In genomic region chr22:19052941-19053551, GRCh38 we compare ENCODE assay signal across 18 cellular contexts.
"Had no signal": no experiment of that assay in that cellular context is flagged by ENCODE, and none has a peak within 500 bp of the region (broad histone marks: within the 10 kb centered on the region; RNA-seq: fewer than 3 reads in every experiment).

No MANE protein-coding gene starts in this region.

- H3K9me3 Mint-ChIP-seq: activated B cell treated with CpG ODN at 0.5 μM for 24 hours; activated CD4-positive, alpha-beta T cell treated with anti-CD3 and anti-CD28 coated beads, Interleukin-2, amount 10 ng/mL, durations not matched to agents 7 days and 5 days; endodermal cell; naive thymus-derived CD8-positive, alpha-beta T cell had no signal

- H3K4me1 ChIP-seq: body of pancreas had no signal

- H3K4me3 ChIP-seq: body of pancreas, mucosa of descending colon, upper lobe of left lung had no signal

- H3K9me3 ChIP-seq: body of pancreas, mucosa of descending colon, upper lobe of left lung had no signal

- H3K27ac ChIP-seq: body of pancreas, upper lobe of left lung had no signal

- DNase-seq: activated B cell treated with CpG ODN at 0.5 μM for 24 hours; activated CD4-positive, alpha-beta T cell treated with anti-CD3 and anti-CD28 coated beads, Interleukin-2, amount 10 ng/mL, durations not matched to agents 7 days and 5 days; activated gamma-delta T cell treated with Interleukin-2 at 50 U/mL for 16 hours; amniotic stem cell; body of pancreas; cerebellar nuclear complex; dermis blood vessel endothelial cell; endodermal cell; erythroblast; hypothalamus; mucosa of descending colon; naive thymus-derived CD8-positive, alpha-beta T cell; SHP77; substantia nigra; T-helper 2 cell had no signal

- FAIRE-seq: TTC549 had no signal

- ATAC-seq: body of pancreas; mucosa of descending colon; naive thymus-derived CD8-positive, alpha-beta T cell; SK-N-SH treated with all-trans-retinoic acid at 6 μM for 48 hours had no signal

- H3K27me3 ChIP-seq: body of pancreas, upper lobe of left lung had no signal

- H3K27ac Mint-ChIP-seq: activated B cell treated with CpG ODN at 0.5 μM for 24 hours; activated CD4-positive, alpha-beta T cell treated with anti-CD3 and anti-CD28 coated beads, Interleukin-2, amount 10 ng/mL, durations not matched to agents 7 days and 5 days; endodermal cell had no signal
